Comparison of ENCODE assay signal across 9 cellular contexts in the genomic region with DNA sequence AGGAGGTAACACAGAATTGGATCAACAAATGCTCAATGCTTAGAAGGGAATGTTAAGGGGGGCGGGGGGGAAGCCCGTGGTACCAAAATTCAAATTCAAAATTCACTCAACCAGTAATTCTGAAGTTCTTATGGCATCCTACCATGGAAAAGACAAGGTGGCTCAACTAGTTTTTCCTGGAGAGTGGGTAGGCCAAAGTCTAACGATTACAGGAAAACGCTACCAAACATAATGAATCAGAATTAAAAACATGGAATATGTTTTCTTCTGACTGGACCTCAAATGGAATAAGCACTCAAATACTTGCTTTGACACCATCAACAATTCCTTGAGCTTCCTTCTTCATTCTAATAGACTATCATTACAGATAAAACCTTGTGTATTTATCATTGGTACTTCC. TPM values are rescaled to one million over a fixed set of nuclear protein-coding genes. Genes with fewer than 3 reads are reported as not detected.
A peak's percentile ranks its signal among the peaks of the same experiment; 100 is the strongest.
DNase-seq lines count a peak whose midpoint lies in the region; ATAC-seq lines count a peak whose summit lies in the region.
"Had no signal": no experiment of that assay in that cellular context is flagged by ENCODE, and none has a peak within 500 bp of the region (broad histone marks: within the 10 kb centered on the region; RNA-seq: fewer than 3 reads in every experiment).

No MANE protein-coding gene starts in this region.

- H3K9me3 Mint-ChIP-seq in activated CD4-positive, alpha-beta T cell treated with anti-CD3 and anti-CD28 coated beads for 36 hours (ENCODE audit: low read depth), result no peaks in the 10 kb centered on the region
- H3K9me3 Mint-ChIP-seq in activated T-helper 1 cell treated with anti-CD3 and anti-CD28 coated beads, Interleukin-12 subunit alpha, Interleukin-12 subunit beta, Interleukin-2, Interleukin-4 antibody, amounts not matched to agents 30 ng/mL and 10 ng/mL and 1 ng/mL, durations not matched to agents 14 hours and 24 hours and 36 hours, result no peaks in the 10 kb centered on the region
- H3K9me3 Mint-ChIP-seq in stimulated activated memory B cell treated with anti-CD40 and anti-IgM and Interleukin-4, amounts not matched to agents 10 μg/mL and 1 μg/mL and 100 μg/mL, for 72 hours, result no peaks in the 10 kb centered on the region

- peak overlapping the region; percentile 85 for H3K27ac Mint-ChIP-seq in activated CD4-positive, alpha-beta T cell treated with anti-CD3 and anti-CD28 coated beads for 36 hours
- H3K27ac Mint-ChIP-seq in activated T-helper 1 cell treated with anti-CD3 and anti-CD28 coated beads, Interleukin-12 subunit alpha, Interleukin-12 subunit beta, Interleukin-2, Interleukin-4 antibody, amounts not matched to agents 30 ng/mL and 10 ng/mL and 1 ng/mL, durations not matched to agents 14 hours and 24 hours and 36 hours, result peak overlapping the region; percentile 78
- H3K27ac Mint-ChIP-seq in stimulated activated memory B cell treated with anti-CD40 and anti-IgM and Interleukin-4, amounts not matched to agents 10 μg/mL and 1 μg/mL and 100 μg/mL, for 72 hours, result peak overlapping the region; percentile 97

- H3K4me3 Mint-ChIP-seq in activated CD4-positive, alpha-beta T cell treated with anti-CD3 and anti-CD28 coated beads for 36 hours, result peak overlapping the region; percentile 97
- peak overlapping the region; percentile 91 for H3K4me3 Mint-ChIP-seq in activated T-helper 1 cell treated with anti-CD3 and anti-CD28 coated beads, Interleukin-12 subunit alpha, Interleukin-12 subunit beta, Interleukin-2, Interleukin-4 antibody, amounts not matched to agents 30 ng/mL and 10 ng/mL and 1 ng/mL, durations not matched to agents 14 hours and 24 hours and 36 hours
- H3K4me3 Mint-ChIP-seq in stimulated activated memory B cell treated with anti-CD40 and anti-IgM and Interleukin-4, amounts not matched to agents 10 μg/mL and 1 μg/mL and 100 μg/mL, for 72 hours, result peak overlapping the region; percentile 96

- ATAC-seq in activated CD4-positive, alpha-beta T cell treated with anti-CD3 and anti-CD28 coated beads for 36 hours, result no peak
- ATAC-seq in stimulated activated memory B cell treated with anti-CD40 and anti-IgM and Interleukin-4, amounts not matched to agents 10 μg/mL and 1 μg/mL and 100 μg/mL, for 72 hours, result no peak
- ATAC-seq in HG02870 (IDR thresholded peaks at IDR 0.05; ENCODE audit: unreplicated experiment), result no peak
- ATAC-seq in HG03196 (IDR thresholded peaks at IDR 0.05; ENCODE audit: unreplicated experiment), result no peak

- DNase-seq in activated CD4-positive, alpha-beta T cell treated with anti-CD3 and anti-CD28 coated beads for 36 hours, result no peak
- no peak for DNase-seq in activated CD4-positive, alpha-beta T cell treated with anti-CD3 and anti-CD28 coated beads for 4 hours
- DNase-seq in activated T-helper 1 cell treated with anti-CD3 and anti-CD28 coated beads, Interleukin-12 subunit alpha, Interleukin-12 subunit beta, Interleukin-2, Interleukin-4 antibody, amounts not matched to agents 30 ng/mL and 10 ng/mL and 1 ng/mL, durations not matched to agents 14 hours and 24 hours and 36 hours (ENCODE audit: low spot score), result no peak
- no peak for DNase-seq in NK-92 treated with Interleukin-12 subunit alpha and Interleukin-12 subunit beta, amount 100 ng/mL, for 24 hours (lab: John Stamatoyannopoulos, UW)
- DNase-seq: NCI-H510A treated with DMSO at 0.1 percent for 48 hours had no signal

- no peaks in the 10 kb centered on the region for H3K27me3 Mint-ChIP-seq in activated CD4-positive, alpha-beta T cell treated with anti-CD3 and anti-CD28 coated beads for 36 hours
- peaks cover 1% of the 10 kb centered on the region for H3K27me3 Mint-ChIP-seq in activated T-helper 1 cell treated with anti-CD3 and anti-CD28 coated beads, Interleukin-12 subunit alpha, Interleukin-12 subunit beta, Interleukin-2, Interleukin-4 antibody, amounts not matched to agents 30 ng/mL and 10 ng/mL and 1 ng/mL, durations not matched to agents 14 hours and 24 hours and 36 hours (ENCODE audit: insufficient read depth)
- H3K27me3 Mint-ChIP-seq in stimulated activated memory B cell treated with anti-CD40 and anti-IgM and Interleukin-4, amounts not matched to agents 10 μg/mL and 1 μg/mL and 100 μg/mL, for 72 hours, result no peaks in the 10 kb centered on the region

- H3K4me3 ChIP-seq in iPS-11a (ENCODE audit: low read depth, low read length), result peak overlapping the region; percentile 100

- POLR2A ChIA-PET in activated CD4-positive, alpha-beta T cell treated with anti-CD3 and anti-CD28 coated beads for 36 hours (lab: Charles Lee), result interaction anchor here (1.0 to 2.6 kb wide), 2 partner anchors 34 to 39 kb away, joined by 4 to 16 read pairs; a partner anchor contains a TSS

- intact Hi-C loops in activated CD4-positive, alpha-beta T cell treated with anti-CD3 and anti-CD28 coated beads for 36 hours (cut with DNase I, micrococcal nuclease), result loop anchor here in 1 of 2 experiments (10.0 kb wide), 1 partner anchor 388 kb away; a partner anchor contains a TSS
- intact Hi-C loops in activated T-helper 1 cell treated with anti-CD3 and anti-CD28 coated beads, Interleukin-12 subunit alpha, Interleukin-12 subunit beta, Interleukin-2, Interleukin-4 antibody, amounts not matched to agents 30 ng/mL and 10 ng/mL and 1 ng/mL, durations not matched to agents 14 hours and 24 hours and 36 hours (cut with micrococcal nuclease), result no loop called here

- peaks cover 81% of the 10 kb centered on the region for H3K36me3 Mint-ChIP-seq in activated CD4-positive, alpha-beta T cell treated with anti-CD3 and anti-CD28 coated beads for 36 hours (ENCODE audit: low read depth)
- peaks cover 67% of the 10 kb centered on the region for H3K36me3 Mint-ChIP-seq in activated T-helper 1 cell treated with anti-CD3 and anti-CD28 coated beads, Interleukin-12 subunit alpha, Interleukin-12 subunit beta, Interleukin-2, Interleukin-4 antibody, amounts not matched to agents 30 ng/mL and 10 ng/mL and 1 ng/mL, durations not matched to agents 14 hours and 24 hours and 36 hours (ENCODE audit: low read depth)
- H3K36me3 Mint-ChIP-seq in stimulated activated memory B cell treated with anti-CD40 and anti-IgM and Interleukin-4, amounts not matched to agents 10 μg/mL and 1 μg/mL and 100 μg/mL, for 72 hours, result peaks cover 47% of the 10 kb centered on the region

- CTCF ChIA-PET in activated CD4-positive, alpha-beta T cell treated with anti-CD3 and anti-CD28 coated beads for 36 hours (lab: Charles Lee), result interaction anchor here (1.1 kb wide), 1 partner anchor 20 kb away, joined by 3 read pairs; no protein-coding TSS in a partner anchor

- peaks cover 60% of the 10 kb centered on the region for H3K4me1 Mint-ChIP-seq in activated CD4-positive, alpha-beta T cell treated with anti-CD3 and anti-CD28 coated beads for 36 hours
- peaks cover 65% of the 10 kb centered on the region for H3K4me1 Mint-ChIP-seq in activated T-helper 1 cell treated with anti-CD3 and anti-CD28 coated beads, Interleukin-12 subunit alpha, Interleukin-12 subunit beta, Interleukin-2, Interleukin-4 antibody, amounts not matched to agents 30 ng/mL and 10 ng/mL and 1 ng/mL, durations not matched to agents 14 hours and 24 hours and 36 hours (ENCODE audit: low read depth)
- H3K4me1 Mint-ChIP-seq in stimulated activated memory B cell treated with anti-CD40 and anti-IgM and Interleukin-4, amounts not matched to agents 10 μg/mL and 1 μg/mL and 100 μg/mL, for 72 hours, result peaks cover 69% of the 10 kb centered on the region

RNA-seq across cellular contexts. Expression of a gene that starts 2.3 kb away (rescaled TPM):
- total RNA-seq in activated CD4-positive, alpha-beta T cell treated with anti-CD3 and anti-CD28 coated beads for 36 hours, result 1,000 to 10,000 TPM; 1,215 to 1,231 TPM
- 942 and 963 TPM in 2 replicates for total RNA-seq in activated T-helper 1 cell treated with anti-CD3 and anti-CD28 coated beads, Interleukin-12 subunit alpha, Interleukin-12 subunit beta, Interleukin-2, Interleukin-4 antibody, amounts not matched to agents 30 ng/mL and 10 ng/mL and 1 ng/mL, durations not matched to agents 14 hours and 24 hours and 36 hours

RNA-seq across cellular contexts. Expression of a gene that starts 29.3 kb away (rescaled TPM):
- total RNA-seq in activated CD4-positive, alpha-beta T cell treated with anti-CD3 and anti-CD28 coated beads for 36 hours, result 10 to 100 TPM; 81.3 to 83.7 TPM
- 67.5 and 67.8 TPM in 2 replicates for total RNA-seq in activated T-helper 1 cell treated with anti-CD3 and anti-CD28 coated beads, Interleukin-12 subunit alpha, Interleukin-12 subunit beta, Interleukin-2, Interleukin-4 antibody, amounts not matched to agents 30 ng/mL and 10 ng/mL and 1 ng/mL, durations not matched to agents 14 hours and 24 hours and 36 hours

RNA-seq across cellular contexts. Expression of a gene that starts 34.7 kb away (rescaled TPM):
- total RNA-seq in activated CD4-positive, alpha-beta T cell treated with anti-CD3 and anti-CD28 coated beads for 36 hours, result 100 to 1,000 TPM; 284 to 386 TPM
- 301 and 302 TPM in 2 replicates for total RNA-seq in activated T-helper 1 cell treated with anti-CD3 and anti-CD28 coated beads, Interleukin-12 subunit alpha, Interleukin-12 subunit beta, Interleukin-2, Interleukin-4 antibody, amounts not matched to agents 30 ng/mL and 10 ng/mL and 1 ng/mL, durations not matched to agents 14 hours and 24 hours and 36 hours

RNA-seq across cellular contexts. Expression of a gene that starts 40.3 kb away (rescaled TPM):
- 1 to 10 TPM; 2.6 to 5.1 TPM for total RNA-seq in activated CD4-positive, alpha-beta T cell treated with anti-CD3 and anti-CD28 coated beads for 36 hours
- 1.3 and 1.7 TPM in 2 replicates for total RNA-seq in activated T-helper 1 cell treated with anti-CD3 and anti-CD28 coated beads, Interleukin-12 subunit alpha, Interleukin-12 subunit beta, Interleukin-2, Interleukin-4 antibody, amounts not matched to agents 30 ng/mL and 10 ng/mL and 1 ng/mL, durations not matched to agents 14 hours and 24 hours and 36 hours
